13 cellular contexts compared by ENCODE assay signal in the genomic region with DNA sequence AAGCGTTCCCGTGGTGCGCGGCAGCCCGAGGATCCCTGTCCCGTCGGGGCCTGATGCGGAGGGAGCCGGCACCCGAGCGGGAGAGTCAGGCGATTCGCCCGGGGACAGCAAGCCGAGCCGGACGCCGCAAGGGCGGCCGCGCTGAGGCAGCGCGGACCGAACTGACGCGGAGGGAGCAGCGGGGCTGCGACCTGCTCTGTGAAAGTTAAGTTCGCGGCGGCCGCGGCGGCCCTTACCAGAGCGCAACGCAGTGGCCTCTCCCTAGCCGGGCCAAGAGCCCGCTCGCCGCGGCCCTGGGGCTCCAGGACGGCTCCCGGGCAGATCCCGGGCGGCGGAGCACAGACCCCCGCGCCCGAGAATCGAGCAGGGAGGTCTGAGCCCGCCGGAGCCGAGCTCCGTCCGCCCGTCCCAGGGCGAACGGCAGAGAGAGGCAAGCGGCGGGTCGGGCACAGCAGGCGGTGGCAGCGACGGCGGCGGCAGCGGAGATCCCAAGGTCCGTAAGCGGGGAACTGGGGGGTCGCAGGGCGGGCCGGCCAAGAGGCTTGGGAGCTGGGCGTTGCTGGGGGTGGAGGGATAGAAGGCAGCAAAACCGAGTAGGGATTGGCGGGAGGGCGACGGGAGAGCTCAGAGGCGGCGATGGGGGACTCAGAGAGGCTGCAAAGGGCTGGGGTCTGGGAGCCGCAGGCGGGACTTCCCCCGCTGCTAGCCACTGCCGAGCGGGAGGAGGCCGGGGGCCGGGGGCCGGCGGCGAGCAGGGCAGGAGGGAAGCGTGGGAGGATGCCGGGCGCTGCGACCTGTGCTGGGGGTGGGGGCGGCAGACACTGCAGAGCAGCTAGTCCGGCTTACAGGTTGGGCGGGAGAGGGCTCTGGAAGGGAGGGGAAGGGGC. TPM values are rescaled to one million over a fixed set of nuclear protein-coding genes. Genes with fewer than 3 reads are reported as not detected.
DNase-seq lines count a peak whose midpoint lies in the region; ATAC-seq and TF ChIP-seq lines count a peak whose summit lies in the region.
"Had no signal": no experiment of that assay in that cellular context is flagged by ENCODE, and none has a peak within 500 bp of the region (broad histone marks: within the 10 kb centered on the region; RNA-seq: fewer than 3 reads in every experiment).

No MANE protein-coding gene starts in this region.

- H3K4me1 Mint-ChIP-seq in activated CD8-positive, alpha-beta memory T cell treated with anti-CD3 and anti-CD28 coated beads, Interleukin-2, amount 10 ng/mL, durations not matched to agents 7 days and 5 days, result peaks cover 7% of the 10 kb centered on the region

- no peaks in the 10 kb centered on the region for H3F3A ChIP-seq in neural cell (ENCODE audit: insufficient read depth, low read length, poor library complexity, severe bottlenecking)

- H3K4me3 Mint-ChIP-seq in activated CD8-positive, alpha-beta memory T cell treated with anti-CD3 and anti-CD28 coated beads, Interleukin-2, amount 10 ng/mL, durations not matched to agents 7 days and 5 days, result no peak overlapping the region

- H3K27me3 ChIP-seq in BE2C, result no peaks in the 10 kb centered on the region; the same call in 1 of the 2 replicates
- H3K27me3 ChIP-seq in MG63, result peaks cover 41% of the 10 kb centered on the region
- peaks cover 54% of the 10 kb centered on the region for H3K27me3 ChIP-seq in neural cell (ENCODE audit: insufficient read depth, low read depth, low read length)
- H3K27me3 ChIP-seq in tibial artery, result peaks cover 0 to 40% of the 10 kb centered on the region in 2 donors

- CTCF ChIA-PET in activated CD8-positive, alpha-beta memory T cell treated with anti-CD3 and anti-CD28 coated beads, Interleukin-2, amount 10 ng/mL, durations not matched to agents 7 days and 5 days (lab: Charles Lee), result no interaction called here

- DNase-seq in BE2C (peak; percentile 15), MG63 (peak; percentile 31), inferior parietal cortex (ENCODE audit: extremely low spot score) (no peak), tibial artery (no peak)
- no peak for DNase-seq in activated CD8-positive, alpha-beta memory T cell treated with anti-CD3 and anti-CD28 coated beads, Interleukin-2, amount 50 U/mL, for 48 hours
- DNase-seq in activated CD8-positive, alpha-beta memory T cell treated with anti-CD3 and anti-CD28 coated beads, Interleukin-2, amount 10 ng/mL, durations not matched to agents 7 days and 5 days, result no peak
- DNase-seq: GDM1 had no signal

- H3K36me3 ChIP-seq in BE2C, result no peaks in the 10 kb centered on the region
- H3K36me3 ChIP-seq in MG63, result no peaks in the 10 kb centered on the region
- no peaks in the 10 kb centered on the region for H3K36me3 ChIP-seq in neural cell (ENCODE audit: insufficient read depth, low read length)
- H3K36me3 ChIP-seq in tibial artery, result no peaks in the 10 kb centered on the region

- TF ChIP-seq CTCF in BE2C (IDR thresholded peaks at IDR 0.05; ENCODE audit: low read depth, low read length), result no peak
- TF ChIP-seq CTCF in neural cell (IDR thresholded peaks at IDR 0.05; ENCODE audit: poor library complexity, severe bottlenecking), result no peak
- TF ChIP-seq CTCF in tibial artery (IDR thresholded peaks at IDR 0.05), result no peak

- intact Hi-C loops in tibial artery (cut with DNase I; ENCODE audit: low total_unique reads), result no loop called here

- no peaks in the 10 kb centered on the region for H4K20me1 ChIP-seq in neural cell (ENCODE audit: insufficient read depth)

- H3K4me2 ChIP-seq in neural cell (ENCODE audit: low read length), result no peak overlapping the region

- no peak overlapping the region for H2AFZ ChIP-seq in neural cell (ENCODE audit: low read depth, low read length)

- peak overlapping the region; percentile 3 for H3K9ac ChIP-seq in neural cell (ENCODE audit: low read length)

- TF ChIP-seq EP300 in neural cell (conservative IDR thresholded peaks at IDR 0.05; ENCODE audit: poor library complexity, severe bottlenecking), result no peak

- H3K4me3 ChIP-seq in BE2C (ENCODE audit: low read depth, low read length) (no peak overlapping the region), MG63 (no peak overlapping the region), neural cell (ENCODE audit: low read length) (peak overlapping the region; percentile 62), tibial artery (peak overlapping the region in 1 of 2 donors; percentile 36)

- no peaks in the 10 kb centered on the region for H3K9me2 ChIP-seq in neural cell (ENCODE audit: insufficient read depth, low read length)

- H3K27me3 Mint-ChIP-seq in activated CD8-positive, alpha-beta memory T cell treated with anti-CD3 and anti-CD28 coated beads, Interleukin-2, amount 10 ng/mL, durations not matched to agents 7 days and 5 days, result peaks cover 73% of the 10 kb centered on the region

- no peaks in the 10 kb centered on the region for H3K79me2 ChIP-seq in neural cell (replicated peaks; ENCODE audit: insufficient read depth, low read length)

- no peak overlapping the region for H3K27ac Mint-ChIP-seq in activated CD8-positive, alpha-beta memory T cell treated with anti-CD3 and anti-CD28 coated beads, Interleukin-2, amount 10 ng/mL, durations not matched to agents 7 days and 5 days

- no peak for TF ChIP-seq RAD21 in neural cell (conservative IDR thresholded peaks at IDR 0.05)

- H3K36me3 Mint-ChIP-seq in activated CD8-positive, alpha-beta memory T cell treated with anti-CD3 and anti-CD28 coated beads, Interleukin-2, amount 10 ng/mL, durations not matched to agents 7 days and 5 days, result no peaks in the 10 kb centered on the region

- no peak overlapping the region for H3K27ac ChIP-seq in neural cell (ENCODE audit: low read length)
- no peak overlapping the region for H3K27ac ChIP-seq in tibial artery

- ATAC-seq in esophagus mucosa, result peak; percentile 17
- no peak for ATAC-seq in activated CD8-positive, alpha-beta memory T cell treated with anti-CD3 and anti-CD28 coated beads, Interleukin-2, amount 10 ng/mL, durations not matched to agents 7 days and 5 days

- H3K4me1 ChIP-seq in BE2C, result no peaks in the 10 kb centered on the region
- H3K4me1 ChIP-seq in tibial artery, result peaks cover 0 to 14% (median 5%) of the 10 kb centered on the region in 4 donors

- H3K9me3 Mint-ChIP-seq in activated CD8-positive, alpha-beta memory T cell treated with anti-CD3 and anti-CD28 coated beads, Interleukin-2, amount 10 ng/mL, durations not matched to agents 7 days and 5 days (ENCODE audit: low read depth), result no peaks in the 10 kb centered on the region

- no peaks in the 10 kb centered on the region for H3K9me3 ChIP-seq in BE2C
- no peaks in the 10 kb centered on the region for H3K9me3 ChIP-seq in MG63
- H3K9me3 ChIP-seq in neural cell (ENCODE audit: low read length), result no peaks in the 10 kb centered on the region
- peaks cover 0 to 18% (median 11%) of the 10 kb centered on the region in 3 donors for H3K9me3 ChIP-seq in tibial artery

TF ChIP-seq in neural cell, 6 proteins besides CTCF, POLR2A, EP300 and RAD21:
- TF ChIP-seq TAF1 (IDR thresholded peaks at IDR 0.05; ENCODE audit: low read depth) (no peak), EZH2 (IDR thresholded peaks at IDR 0.05; ENCODE audit: borderline replicate concordance, insufficient read depth, low read length, poor library complexity, severe bottlenecking) (no peak), MXI1 (conservative IDR thresholded peaks at IDR 0.05; ENCODE audit: poor library complexity, severe bottlenecking) (no peak), POLR2AphosphoS5 (IDR thresholded peaks at IDR 0.05) (no peak), SMC3 (conservative IDR thresholded peaks at IDR 0.05; ENCODE audit: poor library complexity) (no peak)
- TF ChIP-seq, protein P1, sequence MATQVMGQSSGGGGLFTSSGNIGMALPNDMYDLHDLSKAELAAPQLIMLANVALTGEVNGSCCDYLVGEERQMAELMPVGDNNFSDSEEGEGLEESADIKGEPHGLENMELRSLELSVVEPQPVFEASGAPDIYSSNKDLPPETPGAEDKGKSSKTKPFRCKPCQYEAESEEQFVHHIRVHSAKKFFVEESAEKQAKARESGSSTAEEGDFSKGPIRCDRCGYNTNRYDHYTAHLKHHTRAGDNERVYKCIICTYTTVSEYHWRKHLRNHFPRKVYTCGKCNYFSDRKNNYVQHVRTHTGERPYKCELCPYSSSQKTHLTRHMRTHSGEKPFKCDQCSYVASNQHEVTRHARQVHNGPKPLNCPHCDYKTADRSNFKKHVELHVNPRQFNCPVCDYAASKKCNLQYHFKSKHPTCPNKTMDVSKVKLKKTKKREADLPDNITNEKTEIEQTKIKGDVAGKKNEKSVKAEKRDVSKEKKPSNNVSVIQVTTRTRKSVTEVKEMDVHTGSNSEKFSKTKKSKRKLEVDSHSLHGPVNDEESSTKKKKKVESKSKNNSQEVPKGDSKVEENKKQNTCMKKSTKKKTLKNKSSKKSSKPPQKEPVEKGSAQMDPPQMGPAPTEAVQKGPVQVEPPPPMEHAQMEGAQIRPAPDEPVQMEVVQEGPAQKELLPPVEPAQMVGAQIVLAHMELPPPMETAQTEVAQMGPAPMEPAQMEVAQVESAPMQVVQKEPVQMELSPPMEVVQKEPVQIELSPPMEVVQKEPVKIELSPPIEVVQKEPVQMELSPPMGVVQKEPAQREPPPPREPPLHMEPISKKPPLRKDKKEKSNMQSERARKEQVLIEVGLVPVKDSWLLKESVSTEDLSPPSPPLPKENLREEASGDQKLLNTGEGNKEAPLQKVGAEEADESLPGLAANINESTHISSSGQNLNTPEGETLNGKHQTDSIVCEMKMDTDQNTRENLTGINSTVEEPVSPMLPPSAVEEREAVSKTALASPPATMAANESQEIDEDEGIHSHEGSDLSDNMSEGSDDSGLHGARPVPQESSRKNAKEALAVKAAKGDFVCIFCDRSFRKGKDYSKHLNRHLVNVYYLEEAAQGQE (IDR thresholded peaks at IDR 0.05; ENCODE audit: borderline replicate concordance), result no peak

RNA-seq across cellular contexts. Expression of a gene that starts 1.0 kb away (rescaled TPM):
- 0.52 TPM for polyA plus RNA-seq in BE2C (2012; ENCODE audit: insufficient read depth, insufficient read length, low read depth)
- total RNA-seq in MG63 (2014; rRNA removed; shearing (Covaris generic); ENCODE audit: low replicate concordance), result not detected in 2 replicates
- not detected for total RNA-seq in esophagus mucosa
- polyA plus RNA-seq in neural cell, result not detected in 2 replicates
- polyA minus RNA-seq in neural cell, result 0.49 TPM in 1 of 2 replicates, not detected in the other
- total RNA-seq in activated CD8-positive, alpha-beta memory T cell treated with anti-CD3 and anti-CD28 coated beads, Interleukin-2, amount 10 ng/mL, durations not matched to agents 7 days and 5 days, result not detected
- total RNA-seq: liver; osteoblast; T-helper 2 cell treated with Interferon-gamma antibody and Interleukin-4, amounts not matched to agents 100 ng/mL and 5 ng/mL, for 36 hours had no signal
- polyA plus RNA-seq: BJ, liver had no signal

Comparison
In these comparisons a context has a peak if more than half of its experiments do, and no peak if none do; other contexts are left out.
1. DNase-seq: peak in BE2C (single experiment) and MG63 (single experiment); none in inferior parietal cortex (single experiment), activated CD8-positive, alpha-beta memory T cell treated with anti-CD3 and anti-CD28 coated beads, Interleukin-2, amount 50 U/mL, for 48 hours (single experiment), activated CD8-positive, alpha-beta memory T cell treated with anti-CD3 and anti-CD28 coated beads, Interleukin-2, amount 10 ng/mL, durations not matched to agents 7 days and 5 days (single experiment) and tibial artery (0 of 2).